ENCODE assay signal across 21 cellular contexts in the genomic region with DNA sequence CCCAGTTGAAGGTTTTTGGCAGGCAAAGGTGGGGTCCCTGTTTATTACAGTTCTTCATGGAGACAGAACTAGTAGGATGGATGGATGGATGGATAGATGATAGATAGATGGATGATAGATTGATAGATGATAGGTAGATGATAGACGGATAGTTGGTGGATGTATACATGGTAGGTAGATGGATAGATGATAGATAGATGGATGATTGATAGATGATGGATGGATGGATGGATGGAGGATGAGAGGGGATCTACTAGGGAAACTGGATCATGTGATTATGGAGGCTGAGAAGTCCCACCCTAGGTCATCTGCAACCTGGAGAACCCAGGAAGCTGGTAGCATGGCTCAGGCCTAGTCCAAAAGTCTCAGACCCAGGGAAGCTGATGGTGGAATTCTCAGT.
"Had no signal": no experiment of that assay in that cellular context is flagged by ENCODE, and none has a peak within 500 bp of the region (broad histone marks: within the 10 kb centered on the region; RNA-seq: fewer than 3 reads in every experiment).

No MANE protein-coding gene starts in this region.

- H3K36me3 ChIP-seq: neural progenitor cell, ovary had no signal

- H3K27ac ChIP-seq: dorsolateral prefrontal cortex, hepatocyte, left ventricle myocardium inferior, lower lobe of right lung, neural progenitor cell, ovary, transverse colon had no signal

- H3K27ac Mint-ChIP-seq: neural progenitor cell; stimulated activated naive CD8-positive, alpha-beta T cell treated with anti-CD3 and anti-CD28 coated beads, Interleukin-15, Interleukin-2, amounts not matched to agents 100 ng/mL and 50 ng/mL, for 24 hours had no signal

- H3K27me3 ChIP-seq: dorsolateral prefrontal cortex, hepatocyte, neural progenitor cell, ovary, transverse colon had no signal

- H3K9me3 ChIP-seq: left ventricle myocardium inferior, lower lobe of right lung, ovary, transverse colon had no signal

- ATAC-seq: left cardiac atrium; lower lobe of right lung; natural killer cell treated with Interleukin-12 subunit alpha and Interleukin-12 subunit beta and Interleukin-15 and Interleukin-18, amount 100 ng/mL, for 72 hours; right cardiac atrium had no signal

- DNase-seq: cortex of kidney; dorsolateral prefrontal cortex; effector CD8-positive, alpha-beta T cell; foreskin melanocyte; head of caudate nucleus; kidney; left cardiac atrium; left ventricle myocardium inferior; lower lobe of right lung; mesenchymal stem cell; midbrain; nucleus accumbens; ovary; right cardiac atrium; stimulated activated CD4-positive, alpha-beta T cell treated with anti-CD3 and anti-CD28 coated beads, Interleukin-2, amount 100 ng/mL, for 48 hours; transverse colon had no signal

- H3K9me3 Mint-ChIP-seq: natural killer cell treated with Interleukin-12 subunit alpha and Interleukin-12 subunit beta and Interleukin-15 and Interleukin-18, amount 100 ng/mL, for 72 hours; neural progenitor cell; stimulated activated naive CD8-positive, alpha-beta T cell treated with anti-CD3 and anti-CD28 coated beads, Interleukin-15, Interleukin-2, amounts not matched to agents 100 ng/mL and 50 ng/mL, for 24 hours had no signal

- H3K4me1 ChIP-seq: lower lobe of right lung, transverse colon had no signal

- H3K4me3 ChIP-seq: dorsolateral prefrontal cortex, hepatocyte, left ventricle myocardium inferior, lower lobe of right lung, neural progenitor cell, ovary, smooth muscle cell, transverse colon had no signal

- H3K27me3 Mint-ChIP-seq: natural killer cell treated with Interleukin-12 subunit alpha and Interleukin-12 subunit beta and Interleukin-15 and Interleukin-18, amount 100 ng/mL, for 72 hours; stimulated activated naive CD8-positive, alpha-beta T cell treated with anti-CD3 and anti-CD28 coated beads, Interleukin-15, Interleukin-2, amounts not matched to agents 100 ng/mL and 50 ng/mL, for 24 hours had no signal

- H3K4me3 Mint-ChIP-seq: natural killer cell treated with Interleukin-12 subunit alpha and Interleukin-12 subunit beta and Interleukin-15 and Interleukin-18, amount 100 ng/mL, for 72 hours; neural progenitor cell; stimulated activated naive CD8-positive, alpha-beta T cell treated with anti-CD3 and anti-CD28 coated beads, Interleukin-15, Interleukin-2, amounts not matched to agents 100 ng/mL and 50 ng/mL, for 24 hours had no signal
